2 cellular contexts compared by ENCODE assay signal in genomic region chr22:37602878-37603277, GRCh38.
TF ChIP-seq lines count a peak whose summit lies in the region.

No MANE protein-coding gene starts in this region.

TF ChIP-seq in HEK293, 187 proteins besides CTCF, POLR2A, EP300 and RAD21:
- TF ChIP-seq ZNF121 (tag by site-specific recombination; IDR thresholded peaks at IDR 0.05), result peak; percentile 94
- TF ChIP-seq PRDM10 (tag by site-specific recombination; IDR thresholded peaks at IDR 0.05), result 0 out of 2 replicates have a peak, but pooled peaks have one; percentile 6
- 0 out of 2 replicates have a peak, but pooled peaks have one; percentile 13 for TF ChIP-seq ZNF580 (tag by site-specific recombination; IDR thresholded peaks at IDR 0.05)
TF ChIP-seq in HEK293: peak in this region for 3; not testable (repeated sequence) for 184.

TF ChIP-seq in HepG2, 621 proteins besides CTCF, POLR2A, EP300 and RAD21:
- TF ChIP-seq ZNF121 (CRISPR knock-in tag; IDR thresholded peaks at IDR 0.05), result peak; percentile 73; the same call in 1 of the 2 replicates
